ENCODE assay signal across 7 cellular contexts in the genomic region with DNA sequence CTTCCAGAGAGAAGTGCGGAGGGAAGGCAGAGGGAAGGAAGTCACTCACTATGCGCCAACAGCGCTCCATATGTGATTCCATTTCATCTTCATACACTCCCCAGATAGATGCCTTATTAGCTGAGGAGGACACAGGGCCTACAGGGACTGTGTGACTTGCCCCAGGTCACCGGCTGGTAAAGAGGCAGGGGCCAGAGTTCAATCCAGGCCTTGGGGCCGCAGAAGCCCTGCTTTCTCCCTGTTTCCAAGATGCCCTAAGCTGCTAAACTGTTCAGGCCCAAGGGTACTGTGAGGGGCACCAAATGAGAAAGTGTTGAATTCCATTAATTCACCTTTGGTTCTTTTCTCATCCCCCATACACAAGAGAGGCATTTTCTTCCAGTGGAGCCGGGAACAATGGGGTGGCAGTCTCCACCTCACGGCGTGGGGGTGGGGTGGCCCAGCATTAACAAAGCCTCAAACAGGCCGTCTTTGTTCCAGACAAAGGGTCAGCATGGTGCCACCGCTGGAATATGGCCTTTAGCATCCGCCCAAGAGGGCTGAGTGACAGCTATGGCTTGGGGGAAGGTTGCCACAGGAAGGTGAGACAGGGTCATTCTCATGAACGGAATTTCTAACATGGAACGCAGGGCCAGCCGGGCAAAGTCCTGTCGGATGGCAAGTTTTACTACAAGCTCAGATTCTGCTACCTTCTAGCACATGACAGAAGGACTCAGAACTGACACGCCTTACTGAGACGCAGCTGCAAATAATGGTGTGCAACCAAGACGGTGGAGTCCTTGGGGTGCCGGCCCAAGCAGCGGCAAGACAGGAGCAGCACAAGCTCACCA.
A peak's percentile ranks its signal among the peaks of the same experiment; 100 is the strongest.
DNase-seq lines count a peak whose midpoint lies in the region; TF ChIP-seq lines count a peak whose summit lies in the region.

No MANE protein-coding gene starts in this region.

- DNase-seq in NCI-H146 (lab: John Stamatoyannopoulos, UW): peak; percentile 93
- DNase-seq in colonic mucosa: peak; percentile 63
- peak; percentile 35 to 94 (median 77) for DNase-seq in substantia nigra (lab: John Stamatoyannopoulos, UW)
- no peak for DNase-seq in ovary
- DNase-seq in stimulated activated CD4-positive, alpha-beta T cell treated with anti-CD3 and anti-CD28 coated beads, Interleukin-4, amount 100 ng/mL, for 24 hours: no peak
- no peak for DNase-seq in GM03348 (ENCODE audit: low spot score)

- intact Hi-C loops in colonic mucosa (cut with DNase I) (loop anchor here (5.0 kb wide), 2 partner anchors 41 to 229 kb away; no protein-coding TSS in a partner anchor), ovary (cut with DNase I) (loop anchor here (5.0 kb wide), 2 partner anchors 274 to 279 kb away; no protein-coding TSS in a partner anchor)

- no peak for TF ChIP-seq CTCF in colonic mucosa (IDR thresholded peaks at IDR 0.05)
- TF ChIP-seq CTCF in liver (IDR thresholded peaks at IDR 0.05; ENCODE audit: low read depth, low read length, missing input control): no peak
- no peak for TF ChIP-seq CTCF in ovary (IDR thresholded peaks at IDR 0.05)

- peak; percentile 46 to 75 for TF ChIP-seq RAD21 in liver (IDR thresholded peaks at IDR 0.05)

- H3K36me3 ChIP-seq in colonic mucosa (no peaks in the 10 kb centered on the region), liver (ENCODE audit: control insufficient read depth in 4 of 4, insufficient read depth in 3 of 4, low read depth in 1 of 4, low read length in 3 of 4) (peaks cover 0 to 10% (median 0%) of the 10 kb centered on the region in 4 donors), ovary (no peaks in the 10 kb centered on the region)

- no peaks in the 10 kb centered on the region for H3K9me3 ChIP-seq in colonic mucosa
- no peaks in the 10 kb centered on the region for H3K9me3 ChIP-seq in liver (ENCODE audit: control insufficient read depth in 4 of 4, low read length in 3 of 4)
- H3K9me3 ChIP-seq in ovary: no peaks in the 10 kb centered on the region

- H3K27me3 ChIP-seq in colonic mucosa (no peaks in the 10 kb centered on the region), liver (ENCODE audit: control insufficient read depth in 4 of 4, insufficient read depth in 4 of 4, low read length in 3 of 4) (no peaks in the 10 kb centered on the region), ovary (no peaks in the 10 kb centered on the region)

- H3K4me3 ChIP-seq in colonic mucosa (no peak overlapping the region), liver (ENCODE audit: low read depth in 1 of 3, low read length in 3 of 3) (no peak overlapping the region), ovary (no peak overlapping the region)

- H3K9ac ChIP-seq in colonic mucosa (ENCODE audit: low read depth in 2 of 2, low read length in 2 of 2): no peak overlapping the region
- no peak overlapping the region for H3K9ac ChIP-seq in liver (ENCODE audit: low read depth in 1 of 2, low read length in 2 of 2)

- no peaks in the 10 kb centered on the region for H3K4me1 ChIP-seq in colonic mucosa
- H3K4me1 ChIP-seq in liver (ENCODE audit: control insufficient read depth in 4 of 4, insufficient read depth in 4 of 4, low read length in 3 of 4): peaks cover 8 to 21% (median 15%) of the 10 kb centered on the region in 4 donors
- peaks cover 2% of the 10 kb centered on the region for H3K4me1 ChIP-seq in ovary (ENCODE audit: insufficient read depth)

- TF ChIP-seq POLR2A in ovary (IDR thresholded peaks at IDR 0.05): no peak

- no peak for TF ChIP-seq EP300 in ovary (IDR thresholded peaks at IDR 0.05)

- H3K27ac ChIP-seq in colonic mucosa: no peak overlapping the region
- peak overlapping the region; percentile 73 to 75 for H3K27ac ChIP-seq in liver (ENCODE audit: low read depth in 1 of 2, low read length in 2 of 2)
- peak overlapping the region; percentile 95 for H3K27ac ChIP-seq in substantia nigra (ENCODE audit: low read depth, low read length, poor library complexity, severe bottlenecking)
- H3K27ac ChIP-seq in ovary: no peak overlapping the region

- WGBS in liver: 48% methylated on average over 20 of the region's 20 CpGs
- WGBS in ovary, 3 donors: 89 to 93% (median 89%) methylated on average over 20 of the region's 20 CpGs

TF ChIP-seq in liver, 16 proteins besides CTCF, POLR2A, EP300 and RAD21:
- peak; percentile 98 to 99 for TF ChIP-seq RXRA (IDR thresholded peaks at IDR 0.05)
- peak; percentile 17 for TF ChIP-seq FOXA2 (IDR thresholded peaks at IDR 0.05)
- peak; percentile 74 for TF ChIP-seq NR2F2 (IDR thresholded peaks at IDR 0.05)
- TF ChIP-seq, protein P1, sequence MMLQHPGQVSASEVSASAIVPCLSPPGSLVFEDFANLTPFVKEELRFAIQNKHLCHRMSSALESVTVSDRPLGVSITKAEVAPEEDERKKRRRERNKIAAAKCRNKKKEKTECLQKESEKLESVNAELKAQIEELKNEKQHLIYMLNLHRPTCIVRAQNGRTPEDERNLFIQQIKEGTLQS (IDR thresholded peaks at IDR 0.05): peak; percentile 43
- peak; percentile 66 for TF ChIP-seq ZBTB33 (IDR thresholded peaks at IDR 0.05)
- peak; percentile 98 for TF ChIP-seq SP1 (IDR thresholded peaks at IDR 0.05)
- TF ChIP-seq TAF1 (conservative IDR thresholded peaks at IDR 0.05): no peak
- TF ChIP-seq YY1 (IDR thresholded peaks at IDR 0.05): peak; percentile 79
- TF ChIP-seq FOXA1 (IDR thresholded peaks at IDR 0.05): no peak
- TF ChIP-seq HNF4A (conservative IDR thresholded peaks at IDR 0.05): peak; percentile 96 to 97
- TF ChIP-seq, protein P2, sequence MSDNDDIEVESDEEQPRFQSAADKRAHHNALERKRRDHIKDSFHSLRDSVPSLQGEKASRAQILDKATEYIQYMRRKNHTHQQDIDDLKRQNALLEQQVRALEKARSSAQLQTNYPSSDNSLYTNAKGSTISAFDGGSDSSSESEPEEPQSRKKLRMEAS (IDR thresholded peaks at IDR 0.05): peak; percentile 80
- peak; percentile 97 for TF ChIP-seq HNF4G (IDR thresholded peaks at IDR 0.05)
- TF ChIP-seq GABPA (IDR thresholded peaks at IDR 0.05 in 1 of 2, conservative IDR thresholded peaks at IDR 0.05 in 1 of 2): no peak
- TF ChIP-seq JUND (IDR thresholded peaks at IDR 0.05): peak; percentile 32 to 88
- peak; percentile 43 for TF ChIP-seq REST (IDR thresholded peaks at IDR 0.05)
- no peak for TF ChIP-seq EGR1 (IDR thresholded peaks at IDR 0.05; ENCODE audit: low read depth in 2 of 2)

Comparison
In these comparisons a context has a peak if more than half of its experiments do, and no peak if none do; other contexts are left out.
1. DNase-seq: peak in NCI-H146 (single experiment), colonic mucosa (single experiment) and substantia nigra (49 of 49); none in ovary (0 of 5), stimulated activated CD4-positive, alpha-beta T cell treated with anti-CD3 and anti-CD28 coated beads, Interleukin-4, amount 100 ng/mL, for 24 hours (single experiment) and GM03348 (single experiment).
2. H3K27ac ChIP-seq: peak in liver (2 of 2) and substantia nigra (single experiment); none in colonic mucosa (single experiment) and ovary (0 of 2).